ENCODE assay signal across 16 cellular contexts in the genomic region with DNA sequence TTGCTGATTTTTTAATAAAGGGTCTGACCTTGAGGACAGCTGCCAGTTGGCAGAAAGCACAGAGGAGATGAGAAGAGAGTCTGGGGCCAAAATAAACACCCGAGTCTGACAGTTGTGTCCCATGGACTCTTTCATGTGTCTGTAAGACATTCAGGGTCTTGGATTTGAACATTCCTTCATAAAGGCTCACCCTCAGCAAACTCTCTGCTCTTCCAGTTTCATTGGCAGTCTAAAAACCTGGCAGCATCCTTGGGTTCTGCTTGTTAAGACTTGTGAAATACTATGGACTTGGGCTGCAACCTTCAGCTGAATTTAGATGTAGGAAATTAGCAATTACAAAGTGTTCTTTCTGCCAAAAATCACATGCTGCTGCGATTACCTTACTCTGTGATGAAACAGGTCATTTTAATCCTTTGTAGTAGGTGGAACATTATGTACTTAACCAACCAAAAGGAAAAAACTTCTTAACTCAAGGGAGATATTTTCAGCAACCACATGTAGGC. TPM values are rescaled to one million over a fixed set of nuclear protein-coding genes. Genes with fewer than 3 reads are reported as not detected.
DNase-seq lines count a peak whose midpoint lies in the region; ATAC-seq and TF ChIP-seq lines count a peak whose summit lies in the region.
"Had no signal": no experiment of that assay in that cellular context is flagged by ENCODE, and none has a peak within 500 bp of the region (broad histone marks: within the 10 kb centered on the region; RNA-seq: fewer than 3 reads in every experiment).

No MANE protein-coding gene starts in this region.

- no peak overlapping the region for H3K14ac ChIP-seq in mesenchymal stem cell (ENCODE audit: low read length in 2 of 2)

- H2BK12ac ChIP-seq in mesenchymal stem cell (ENCODE audit: low read length in 2 of 2) = no peak overlapping the region

- H3K36me3 Mint-ChIP-seq in CD8-positive, alpha-beta T cell = no peaks in the 10 kb centered on the region
- H3K36me3 Mint-ChIP-seq: memory B cell had no signal

- H3K4ac ChIP-seq in mesenchymal stem cell (ENCODE audit: low read depth in 1 of 2, low read length in 2 of 2) = no peak overlapping the region

- no peak overlapping the region for H3K27ac ChIP-seq in mesenchymal stem cell (ENCODE audit: low read length, poor library complexity, severe bottlenecking)
- H3K27ac ChIP-seq in CD8-positive, alpha-beta T cell (ENCODE audit: low read depth, low read length) = no peak overlapping the region
- H3K27ac ChIP-seq: 22Rv1 had no signal

- WGBS in mesenchymal stem cell = 80% methylated on average over 1 of the region's 2 CpGs

- H3K4me1 Mint-ChIP-seq in CD8-positive, alpha-beta T cell (ENCODE audit: low read depth) = peaks cover 8% of the 10 kb centered on the region
- H3K4me1 Mint-ChIP-seq: H9, memory B cell had no signal

- intact Hi-C loops in CD8-positive, alpha-beta T cell (cut with DNase I, micrococcal nuclease) = no loop called here

- POLR2A ChIA-PET in CD8-positive, alpha-beta T cell (lab: Charles Lee) = no interaction called here

- DNase-seq in DMS 273 (lab: John Stamatoyannopoulos, UW; ENCODE audit: unreplicated experiment) (peak; percentile 16), DMS 273 treated with DMSO at 0.1 percent for 48 hours (lab: John Stamatoyannopoulos, UW) (no peak), mesenchymal stem cell (no peak), ureter (ENCODE audit: low spot score) (peak; percentile 51), HCEC 1CT (no peak), NCI-H524 (lab: John Stamatoyannopoulos, UW) (no peak)
- DNase-seq in CD8-positive, alpha-beta T cell = no peak
- DNase-seq: activated gamma-delta T cell; H9; NCI-H1092; stimulated activated CD4-positive, alpha-beta T cell treated with anti-CD3 and anti-CD28 coated beads, Interleukin-12 subunit alpha, Interleukin-12 subunit beta, amount 100 ng/mL, for 4 hours; stimulated activated naive CD8-positive, alpha-beta T cell treated with anti-CD3 and anti-CD28 coated beads, Interleukin-15, amount 100 ng/mL, for 72 hours had no signal

- H3K27me3 Mint-ChIP-seq in CD8-positive, alpha-beta T cell (ENCODE audit: low read depth) = no peaks in the 10 kb centered on the region
- H3K27me3 Mint-ChIP-seq: stimulated activated naive CD8-positive, alpha-beta T cell treated with anti-CD3 and anti-CD28 coated beads, Interleukin-15, amount 100 ng/mL, for 72 hours had no signal

- H3K18ac ChIP-seq in mesenchymal stem cell (ENCODE audit: low read depth in 1 of 2, low read length in 2 of 2) = no peak overlapping the region

- no peaks in the 10 kb centered on the region for H3K27me3 ChIP-seq in mesenchymal stem cell (ENCODE audit: control insufficient read depth in 1 of 2, insufficient read depth in 1 of 2, low read length in 2 of 2)
- H3K27me3 ChIP-seq in CD8-positive, alpha-beta T cell (ENCODE audit: insufficient read depth, low read length) = no peaks in the 10 kb centered on the region

- peaks cover 32% of the 10 kb centered on the region for H3K9me3 ChIP-seq in mesenchymal stem cell (ENCODE audit: control insufficient read depth, low read length)
- H3K9me3 ChIP-seq in CD8-positive, alpha-beta T cell (ENCODE audit: low read length) = no peaks in the 10 kb centered on the region

- no peak overlapping the region for H2BK5ac ChIP-seq in mesenchymal stem cell (ENCODE audit: low read depth, low read length, poor library complexity, severe bottlenecking)

- H3K36me3 ChIP-seq in mesenchymal stem cell (ENCODE audit: control insufficient read depth in 1 of 2, insufficient read depth in 2 of 2, low read depth in 1 of 2, low read length in 2 of 2) = no peaks in the 10 kb centered on the region
- no peaks in the 10 kb centered on the region for H3K36me3 ChIP-seq in CD8-positive, alpha-beta T cell (ENCODE audit: insufficient read depth, low read length)

- no peak overlapping the region for H3K4me3 Mint-ChIP-seq in CD8-positive, alpha-beta T cell
- H3K4me3 Mint-ChIP-seq: H9; memory B cell; stimulated activated naive CD8-positive, alpha-beta T cell treated with anti-CD3 and anti-CD28 coated beads, Interleukin-15, amount 100 ng/mL, for 72 hours had no signal

- no peaks in the 10 kb centered on the region for H3K9me3 Mint-ChIP-seq in CD8-positive, alpha-beta T cell
- H3K9me3 Mint-ChIP-seq: H9, memory B cell had no signal

- no peak for TF ChIP-seq CTCF in CD8-positive, alpha-beta T cell (IDR thresholded peaks at IDR 0.05)

- H2BK120ac ChIP-seq in mesenchymal stem cell (ENCODE audit: low read depth, low read length) = no peak overlapping the region

- no peak overlapping the region for H2AFZ ChIP-seq in mesenchymal stem cell (ENCODE audit: low read depth, low read length)

- H2BK15ac ChIP-seq in mesenchymal stem cell (ENCODE audit: low read depth, poor library complexity, severe bottlenecking) = no peak overlapping the region

- peak overlapping the region; percentile 31 for H3K9ac ChIP-seq in mesenchymal stem cell (ENCODE audit: low read length)

- H3K79me1 ChIP-seq in mesenchymal stem cell (replicated peaks; ENCODE audit: low read length, poor library complexity, severe bottlenecking) = no peaks in the 10 kb centered on the region

- CTCF ChIA-PET in CD8-positive, alpha-beta T cell (lab: Charles Lee) = no interaction called here

- H3K4me1 ChIP-seq in mesenchymal stem cell (ENCODE audit: control insufficient read depth, insufficient read depth, low read depth, low read length) = no peaks in the 10 kb centered on the region
- peaks cover 6% of the 10 kb centered on the region for H3K4me1 ChIP-seq in CD8-positive, alpha-beta T cell (ENCODE audit: insufficient read depth, low read length)

- no peak overlapping the region for H3K4me2 ChIP-seq in mesenchymal stem cell (ENCODE audit: low read length, poor library complexity, severe bottlenecking)

- no peak overlapping the region for H2AK5ac ChIP-seq in mesenchymal stem cell (ENCODE audit: low read length, severe bottlenecking)

- no peak overlapping the region for H3K4me3 ChIP-seq in mesenchymal stem cell (ENCODE audit: insufficient read depth in 1 of 2, low read depth in 1 of 2, low read length in 2 of 2)
- no peak overlapping the region for H3K4me3 ChIP-seq in CD8-positive, alpha-beta T cell (ENCODE audit: low read depth, low read length)

- H4K91ac ChIP-seq in mesenchymal stem cell (ENCODE audit: low read length) = no peak overlapping the region

- no peak overlapping the region for H3K27ac Mint-ChIP-seq in CD8-positive, alpha-beta T cell
- H3K27ac Mint-ChIP-seq: H9; memory B cell; stimulated activated naive CD8-positive, alpha-beta T cell treated with anti-CD3 and anti-CD28 coated beads, Interleukin-15, amount 100 ng/mL, for 72 hours had no signal

- peak; percentile 78 for ATAC-seq in esophagus mucosa
- no peak for ATAC-seq in CD8-positive, alpha-beta T cell
- ATAC-seq: Panc1; stimulated activated naive CD8-positive, alpha-beta T cell treated with anti-CD3 and anti-CD28 coated beads, Interleukin-15, amount 100 ng/mL, for 72 hours had no signal

- H3K23ac ChIP-seq in mesenchymal stem cell (ENCODE audit: low read length in 2 of 2) = no peak overlapping the region

- no peak overlapping the region for H4K8ac ChIP-seq in mesenchymal stem cell (ENCODE audit: low read length)

RNA-seq across cellular contexts. Expression of a gene that starts 32.0 kb away (rescaled TPM):
- 0.32 TPM for total RNA-seq in esophagus mucosa
- polyA plus RNA-seq in mesenchymal stem cell (2013, experiment 1 of 2) = not detected
- polyA plus RNA-seq in mesenchymal stem cell (2013, experiment 2 of 2) = not detected
- not detected for total RNA-seq in ureter
- total RNA-seq in CD8-positive, alpha-beta T cell = not detected
- total RNA-seq: H9 had no signal

Comparison
In these comparisons a context has a peak if more than half of its experiments do, and no peak if none do; other contexts are left out.
1. DNase-seq: peak in DMS 273 (single experiment) and ureter (single experiment); none in DMS 273 treated with DMSO at 0.1 percent for 48 hours (single experiment), mesenchymal stem cell (single experiment), HCEC 1CT (single experiment), CD8-positive, alpha-beta T cell (0 of 7) and NCI-H524 (0 of 2).